Comparison of ENCODE assay signal across 1 cellular context in genomic region chr9:132181796-132182521, GRCh38.
TF ChIP-seq lines count a peak whose summit lies in the region.

No MANE protein-coding gene starts in this region.

TF ChIP-seq in WTC11, 78 proteins besides CTCF, POLR2A, EP300 and RAD21 (continued from another document):
- TF ChIP-seq ZNF138 (CRISPR knock-in tag; conservative IDR thresholded peaks at IDR 0.05) (no peak), HMGXB4 (CRISPR knock-in tag; IDR thresholded peaks at IDR 0.05) (no peak), NFE2L1 (CRISPR knock-in tag; IDR thresholded peaks at IDR 0.05) (no peak)
